9 cellular contexts compared by ENCODE assay signal in genomic region chr10:118850418-118851061, GRCh38.
A peak's percentile ranks its signal among the peaks of the same experiment; 100 is the strongest.
DNase-seq lines count a peak whose midpoint lies in the region; ATAC-seq and TF ChIP-seq lines count a peak whose summit lies in the region.
"Had no signal": no experiment of that assay in that cellular context is flagged by ENCODE, and none has a peak within 500 bp of the region (broad histone marks: within the 10 kb centered on the region; RNA-seq: fewer than 3 reads in every experiment).

No MANE protein-coding gene starts in this region.

- TF ChIP-seq POLR2A in spleen (IDR thresholded peaks at IDR 0.05), result no peak

- H3K27ac ChIP-seq in spleen, result no peak overlapping the region
- H3K27ac ChIP-seq: epithelial cell of prostate had no signal

- no peaks in the 10 kb centered on the region for H3K4me1 ChIP-seq in spleen

- peak; percentile 74 for TF ChIP-seq CTCF in GM12865 (IDR thresholded peaks at IDR 0.05; ENCODE audit: insufficient read depth, low read depth, low read length, missing control alignments)
- peak in 10 of 11 experiments; percentile 10 to 70 (median 50) for TF ChIP-seq CTCF in spleen (IDR thresholded peaks at IDR 0.05 in 8 of 11, conservative IDR thresholded peaks at IDR 0.05 in 3 of 11)

- peak in 1 of 2 donors; percentile 38 for ATAC-seq in left cardiac atrium
- no peak for ATAC-seq in GM21576 (IDR thresholded peaks at IDR 0.05; ENCODE audit: unreplicated experiment)
- no peak for ATAC-seq in GM18517 (IDR thresholded peaks at IDR 0.05; ENCODE audit: unreplicated experiment)

- H3K36me3 ChIP-seq in spleen, result no peaks in the 10 kb centered on the region

- DNase-seq in GM12865 (ENCODE audit: low read depth) (peak; percentile 76), HuH-7.5 (ENCODE audit: low spot score) (peak; percentile 25), SHP77 treated with DMSO at 0.1 percent for 48 hours (lab: John Stamatoyannopoulos, UW) (peak; percentile 13), left cardiac atrium (peak; percentile 68), spleen (peak; percentile 89)
- peak; percentile 24 for DNase-seq in activated gamma-delta T cell treated with anti-CD3 and anti-CD28 coated beads, Interleukin-2, amount 50 U/mL, for 16 hours (ENCODE audit: low read depth)

- WGBS in spleen, 5 donors, result 32 to 47% (median 35%) methylated on average over 2 to 3 of the region's 3 CpGs

- H3K4me3 ChIP-seq in GM12865 (ENCODE audit: low read depth, low read length), result no peak overlapping the region
- H3K4me3 ChIP-seq in spleen, result no peak overlapping the region

- H3K9me3 ChIP-seq in spleen, result no peaks in the 10 kb centered on the region

- H3K27me3 ChIP-seq in spleen (replicated peaks in 1 of 7), result peaks cover 0 to 15% (median 0%) of the 10 kb centered on the region in 7 donors

- intact Hi-C loops in left cardiac atrium (cut with DNase I), result no loop called here
- intact Hi-C loops in spleen (cut with DNase I; ENCODE audit: low total_unique reads), result no loop called here

Comparison
In these comparisons a context has a peak if more than half of its experiments do, and no peak if none do; other contexts are left out.
1. DNase-seq: peak in every context shown above with its lines; median percentile 89 in spleen; 76 in GM12865; 68 in left cardiac atrium; 25 in HuH-7.5; 24 in activated gamma-delta T cell treated with anti-CD3 and anti-CD28 coated beads, Interleukin-2, amount 50 U/mL, for 16 hours; 13 in SHP77 treated with DMSO at 0.1 percent for 48 hours.